ENCODE assay signal across 18 cellular contexts in genomic region chr2:154700142-154700541, GRCh38. TPM values are rescaled to one million over a fixed set of nuclear protein-coding genes. Genes with fewer than 3 reads are reported as not detected.
DNase-seq lines count a peak whose midpoint lies in the region; ATAC-seq, FAIRE-seq and TF ChIP-seq lines count a peak whose summit lies in the region.
"Had no signal": no experiment of that assay in that cellular context is flagged by ENCODE, and none has a peak within 500 bp of the region (broad histone marks: within the 10 kb centered on the region; RNA-seq: fewer than 3 reads in every experiment).

No MANE protein-coding gene starts in this region.

- TF ChIP-seq CTCF in D721Med (IDR thresholded peaks at IDR 0.05; ENCODE audit: insufficient read depth, missing control alignments) (no peak), lower leg skin (IDR thresholded peaks at IDR 0.05) (no peak)

- peak; percentile 29 for FAIRE-seq in D721Med (lab: Jason Lieb, UNC)
- FAIRE-seq: endometrium, H1 had no signal

- intact Hi-C loops in lower leg skin (cut with DNase I; ENCODE audit: low total_unique reads), result loop anchor here (5.0 kb wide), 1 partner anchor 1297 kb away; no protein-coding TSS in a partner anchor

- DNase-seq in D721Med (ENCODE audit: insufficient read length, low spot score), result no peak
- DNase-seq in NCI-H1436 treated with DMSO at 0.1 percent for 48 hours (lab: John Stamatoyannopoulos, UW), result peak; percentile 85
- DNase-seq in NCI-H82 treated with DMSO at 0.1 percent for 48 hours (lab: John Stamatoyannopoulos, UW; ENCODE audit: unreplicated experiment), result peak; percentile 28
- peak; percentile 39 for DNase-seq in medulla oblongata (ENCODE audit: extremely low spot score)
- no peak for DNase-seq in lower leg skin (ENCODE audit: low spot score in 2 of 2)
- DNase-seq: adrenal gland; mucosa of descending colon; OCI-M1; SJCRH30; stimulated activated CD4-positive, alpha-beta T cell treated with anti-CD3 and anti-CD28 coated beads, Interleukin-2, amount 100 ng/mL, for 24 hours had no signal

- no peak for ATAC-seq in HG02870 (IDR thresholded peaks at IDR 0.05; ENCODE audit: unreplicated experiment)
- no peak for ATAC-seq in GM21367 (IDR thresholded peaks at IDR 0.05; ENCODE audit: unreplicated experiment)
- ATAC-seq: activated CD4-positive, CD25-positive, alpha-beta regulatory T cell treated with anti-CD3 and anti-CD28 coated beads, Interleukin-2, amount 50 U/mL, for 24 hours; mucosa of descending colon had no signal

- TF ChIP-seq POLR2A in lower leg skin (IDR thresholded peaks at IDR 0.05), result no peak

- no peak overlapping the region for H3K4me3 ChIP-seq in lower leg skin (ENCODE audit: low read depth, poor library complexity, severe bottlenecking)
- H3K4me3 ChIP-seq: adrenal gland, mucosa of descending colon, SJCRH30 had no signal

- 56 to 58% methylated on average over 4 of the region's 4 CpGs for WGBS in lower leg skin, 2 donors

RNA-seq across cellular contexts. Expression of gene KCNJ3, which starts 1.6 kb away (rescaled TPM):
- total RNA-seq in lower leg skin, result under 1 TPM in 3 of 4 donors, not detected in 1; 0.08 to 0.42 (median 0.42) TPM
- total RNA-seq: activated T-helper 2 cell treated with anti-CD3 and anti-CD28 coated beads, Interferon-gamma antibody, Interleukin-2, Interleukin-4, amounts not matched to agents 10 μg/mL and 5 μg/mL and 100 μg/mL, durations not matched to agents 14 hours and 24 hours and 36 hours; SJCRH30; subcutaneous adipose tissue; T-helper 2 cell treated with Interferon-gamma antibody and Interleukin-4, amounts not matched to agents 100 ng/mL and 5 ng/mL, for 36 hours had no signal

Comparison
In these comparisons a context has a peak if more than half of its experiments do, and no peak if none do; other contexts are left out.
1. DNase-seq: peak in NCI-H1436 treated with DMSO at 0.1 percent for 48 hours (single experiment), NCI-H82 treated with DMSO at 0.1 percent for 48 hours (single experiment) and medulla oblongata (single experiment); none in D721Med (single experiment) and lower leg skin (0 of 2).